In the genomic region with DNA sequence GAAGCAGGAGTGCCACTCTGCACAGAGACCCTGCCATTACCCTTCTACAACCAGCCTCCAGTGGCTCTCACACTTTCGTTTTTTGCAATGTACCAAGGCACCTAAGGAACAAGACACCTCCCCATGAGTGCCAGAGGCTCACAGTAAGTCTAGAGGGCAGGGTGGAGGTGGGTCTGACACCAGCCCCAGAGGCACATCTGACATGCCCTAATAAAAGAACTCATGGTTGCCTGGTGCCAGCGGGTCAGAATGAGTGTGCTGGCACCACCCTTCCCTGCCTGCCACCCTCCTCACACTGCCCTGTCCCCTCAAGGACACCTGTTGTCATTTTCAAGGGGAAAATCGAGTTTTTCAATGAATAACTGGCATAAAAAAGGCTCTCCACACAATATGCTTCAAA, we compare ENCODE assay signal across 20 cellular contexts.
"Had no signal": no experiment of that assay in that cellular context is flagged by ENCODE, and none has a peak within 500 bp of the region (broad histone marks: within the 10 kb centered on the region; RNA-seq: fewer than 3 reads in every experiment).

No MANE protein-coding gene starts in this region.

- ATAC-seq: activated naive CD8-positive, alpha-beta T cell treated with anti-CD3 and anti-CD28 coated beads, Interleukin-2, amount 50 U/mL, for 24 hours; activated T-helper 17 cell treated with anti-CD3 and anti-CD28 coated beads, Interleukin-2, amount 50 U/mL, for 72 hours; lower lobe of right lung; stimulated activated memory B cell treated with anti-CD40 and anti-IgM and Interleukin-4, amounts not matched to agents 10 μg/mL and 1 μg/mL and 100 μg/mL, for 72 hours had no signal

- H3K27me3 Mint-ChIP-seq: activated naive CD8-positive, alpha-beta T cell treated with anti-CD3 and anti-CD28 coated beads, Interleukin-2, amount 50 U/mL, for 24 hours; activated T-helper 17 cell treated with anti-CD3 and anti-CD28 coated beads, Interleukin-2, amount 50 U/mL, for 72 hours; stimulated activated memory B cell treated with anti-CD40 and anti-IgM and Interleukin-4, amounts not matched to agents 10 μg/mL and 1 μg/mL and 100 μg/mL, for 72 hours had no signal

- H3K4me1 ChIP-seq: lower lobe of right lung had no signal

- DNase-seq: activated CD4-positive, alpha-beta T cell treated with anti-CD3 and anti-CD28 coated beads, Interleukin-2, amount 50 U/mL, for 48 hours; activated CD4-positive, CD25-positive, alpha-beta regulatory T cell treated with anti-CD3 and anti-CD28 coated beads, Interleukin-2, amount 50 U/mL, for 72 hours; activated naive CD4-positive, alpha-beta T cell treated with Interleukin-2 at 50 U/mL for 16 hours; activated naive CD8-positive, alpha-beta T cell treated with anti-CD3 and anti-CD28 coated beads, Interleukin-2, amount 50 U/mL, for 24 hours; cortex of kidney; effector CD8-positive, alpha-beta T cell; left cardiac atrium; lower lobe of right lung; right cardiac atrium; stimulated activated CD4-positive, alpha-beta T cell treated with anti-CD3 and anti-CD28 coated beads, Interleukin-4, amount 100 ng/mL, for 24 hours; T-helper 2 cell had no signal

- H3K4me3 ChIP-seq: esophagus muscularis mucosa, hepatocyte, lower lobe of right lung, smooth muscle cell, vagina had no signal

- H3K27ac Mint-ChIP-seq: activated naive CD8-positive, alpha-beta T cell treated with anti-CD3 and anti-CD28 coated beads, Interleukin-2, amount 50 U/mL, for 24 hours; activated T-helper 17 cell treated with anti-CD3 and anti-CD28 coated beads, Interleukin-2, amount 50 U/mL, for 72 hours; progenitor cell of endocrine pancreas; stimulated activated memory B cell treated with anti-CD40 and anti-IgM and Interleukin-4, amounts not matched to agents 10 μg/mL and 1 μg/mL and 100 μg/mL, for 72 hours had no signal

- H3K27ac ChIP-seq: esophagus muscularis mucosa, hepatocyte, lower lobe of right lung, vagina, VCaP had no signal

- H3K9me3 Mint-ChIP-seq: activated T-helper 17 cell treated with anti-CD3 and anti-CD28 coated beads, Interleukin-2, amount 50 U/mL, for 72 hours had no signal

- H3K9me3 ChIP-seq: esophagus muscularis mucosa, lower lobe of right lung, vagina had no signal

- H3K27me3 ChIP-seq: esophagus muscularis mucosa, hepatocyte, vagina had no signal

- H3K4me3 Mint-ChIP-seq: activated naive CD8-positive, alpha-beta T cell treated with anti-CD3 and anti-CD28 coated beads, Interleukin-2, amount 50 U/mL, for 24 hours; activated T-helper 17 cell treated with anti-CD3 and anti-CD28 coated beads, Interleukin-2, amount 50 U/mL, for 72 hours; neural crest cell; stimulated activated memory B cell treated with anti-CD40 and anti-IgM and Interleukin-4, amounts not matched to agents 10 μg/mL and 1 μg/mL and 100 μg/mL, for 72 hours had no signal

- H3K36me3 ChIP-seq: esophagus muscularis mucosa, lower lobe of right lung, vagina had no signal
